In the genomic region with DNA sequence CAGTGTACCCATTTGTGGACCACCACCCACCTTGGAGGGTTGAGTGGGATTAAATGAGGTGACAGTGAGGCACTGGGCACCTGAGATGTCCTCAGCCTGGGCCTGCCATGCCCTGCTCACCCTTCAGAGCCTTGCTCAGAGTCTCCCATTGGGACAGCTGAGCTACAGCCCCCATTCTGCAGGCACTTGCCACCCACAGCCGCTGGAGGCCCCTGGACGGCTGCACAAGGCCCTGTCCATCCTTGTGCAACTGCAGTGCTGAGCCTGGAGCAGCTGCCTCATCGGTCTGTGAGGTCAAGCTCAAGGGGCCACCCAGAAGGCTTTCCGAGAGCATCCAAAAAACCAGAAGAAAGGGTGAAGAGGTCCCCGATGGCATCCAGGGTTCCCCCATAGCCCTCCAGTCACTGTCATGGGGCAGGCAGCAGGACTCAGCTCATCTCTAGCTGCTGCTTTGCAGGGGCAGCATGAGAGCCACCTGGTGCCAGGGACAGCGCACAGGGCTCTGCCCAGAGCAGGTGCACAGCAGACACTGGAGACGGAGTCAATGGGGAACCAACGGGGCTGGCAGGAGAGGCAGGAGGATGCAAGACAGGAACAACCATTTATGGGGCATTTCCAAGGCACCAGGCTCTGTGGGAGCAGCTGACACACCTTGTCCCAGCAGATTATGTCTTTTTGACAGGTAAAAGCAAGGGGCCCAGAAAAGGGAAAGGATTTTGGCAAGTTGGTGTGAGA, we compare ENCODE assay signal across 9 cellular contexts.
DNase-seq lines count a peak whose midpoint lies in the region; ATAC-seq and TF ChIP-seq lines count a peak whose summit lies in the region.
"Had no signal": no experiment of that assay in that cellular context is flagged by ENCODE, and none has a peak within 500 bp of the region (broad histone marks: within the 10 kb centered on the region; RNA-seq: fewer than 3 reads in every experiment).

No MANE protein-coding gene starts in this region.

- no peak for DNase-seq in T-helper 1 cell
- peak; percentile 86 to 89 for DNase-seq in SJCRH30
- no peak for DNase-seq in left ventricle myocardium superior
- DNase-seq in thoracic aorta (ENCODE audit: low spot score): no peak
- no peak for DNase-seq in activated effector memory CD4-positive, alpha-beta T cell treated with Interleukin-2 at 50 U/mL for 16 hours
- no peak for DNase-seq in cortex of kidney (lab: John Stamatoyannopoulos, UW)
- DNase-seq: body of pancreas had no signal

- no peak for TF ChIP-seq CTCF in thoracic aorta (IDR thresholded peaks at IDR 0.05)

- ATAC-seq in left ventricle myocardium superior (peak; percentile 0), thoracic aorta (ENCODE audit: insufficient number of reproducible peaks, low FRiP score, low read depth) (no peak), HG02610 (IDR thresholded peaks at IDR 0.05; ENCODE audit: unreplicated experiment) (no peak)
- ATAC-seq: body of pancreas had no signal

- no peaks in the 10 kb centered on the region for H3K36me3 ChIP-seq in SJCRH30
- no peaks in the 10 kb centered on the region for H3K36me3 ChIP-seq in thoracic aorta

- peaks cover 22% of the 10 kb centered on the region for H3K4me1 Mint-ChIP-seq in T-helper 1 cell treated with Interleukin-12 subunit alpha and Interleukin-12 subunit beta and Interleukin-4 antibody, amounts not matched to agents 30 μg/mL and 1 μg/mL, for 36 hours (ENCODE audit: low read depth)

- no peaks in the 10 kb centered on the region for H3K36me3 Mint-ChIP-seq in T-helper 1 cell treated with Interleukin-12 subunit alpha and Interleukin-12 subunit beta and Interleukin-4 antibody, amounts not matched to agents 30 μg/mL and 1 μg/mL, for 36 hours (ENCODE audit: low read depth)

- H3K9me3 Mint-ChIP-seq in T-helper 1 cell treated with Interleukin-12 subunit alpha and Interleukin-12 subunit beta and Interleukin-4 antibody, amounts not matched to agents 30 μg/mL and 1 μg/mL, for 36 hours: no peaks in the 10 kb centered on the region

- H3K27me3 Mint-ChIP-seq in T-helper 1 cell treated with Interleukin-12 subunit alpha and Interleukin-12 subunit beta and Interleukin-4 antibody, amounts not matched to agents 30 μg/mL and 1 μg/mL, for 36 hours (ENCODE audit: low read depth): no peaks in the 10 kb centered on the region

- H3K4me1 ChIP-seq in SJCRH30 (peaks cover 48% of the 10 kb centered on the region), thoracic aorta (ENCODE audit: control insufficient read depth in 1 of 2, low read depth in 2 of 2) (peaks cover 37 to 78% of the 10 kb centered on the region in 2 donors)

- peak overlapping the region; percentile 53 for H3K27ac Mint-ChIP-seq in T-helper 1 cell treated with Interleukin-12 subunit alpha and Interleukin-12 subunit beta and Interleukin-4 antibody, amounts not matched to agents 30 μg/mL and 1 μg/mL, for 36 hours

- intact Hi-C loops in left ventricle myocardium superior (cut with micrococcal nuclease): no loop called here

- H3K27ac ChIP-seq in SJCRH30 (peak overlapping the region; percentile 34; the same call in 1 of the 2 replicates), thoracic aorta (peak overlapping the region; percentile 88 to 92)

- no peaks in the 10 kb centered on the region for H3K27me3 ChIP-seq in SJCRH30
- no peaks in the 10 kb centered on the region for H3K27me3 ChIP-seq in thoracic aorta (replicated peaks; ENCODE audit: insufficient read depth)
- H3K27me3 ChIP-seq: body of pancreas had no signal

- no peak overlapping the region for H3K4me3 Mint-ChIP-seq in T-helper 1 cell treated with Interleukin-12 subunit alpha and Interleukin-12 subunit beta and Interleukin-4 antibody, amounts not matched to agents 30 μg/mL and 1 μg/mL, for 36 hours

- H3K9me3 ChIP-seq in SJCRH30 (replicated peaks) (no peaks in the 10 kb centered on the region), thoracic aorta (no peaks in the 10 kb centered on the region)
- H3K9me3 ChIP-seq: body of pancreas had no signal

- H3K4me3 ChIP-seq in SJCRH30: no peak overlapping the region
- peak overlapping the region; percentile 16 for H3K4me3 ChIP-seq in thoracic aorta
- H3K4me3 ChIP-seq: body of pancreas had no signal

Comparison
In these comparisons a context has a peak if more than half of its experiments do, and no peak if none do; other contexts are left out.
1. DNase-seq: peak in SJCRH30 (2 of 2); none in T-helper 1 cell (0 of 5), left ventricle myocardium superior (single experiment), thoracic aorta (single experiment), activated effector memory CD4-positive, alpha-beta T cell treated with Interleukin-2 at 50 U/mL for 16 hours (single experiment) and cortex of kidney (single experiment).